In the genomic region with DNA sequence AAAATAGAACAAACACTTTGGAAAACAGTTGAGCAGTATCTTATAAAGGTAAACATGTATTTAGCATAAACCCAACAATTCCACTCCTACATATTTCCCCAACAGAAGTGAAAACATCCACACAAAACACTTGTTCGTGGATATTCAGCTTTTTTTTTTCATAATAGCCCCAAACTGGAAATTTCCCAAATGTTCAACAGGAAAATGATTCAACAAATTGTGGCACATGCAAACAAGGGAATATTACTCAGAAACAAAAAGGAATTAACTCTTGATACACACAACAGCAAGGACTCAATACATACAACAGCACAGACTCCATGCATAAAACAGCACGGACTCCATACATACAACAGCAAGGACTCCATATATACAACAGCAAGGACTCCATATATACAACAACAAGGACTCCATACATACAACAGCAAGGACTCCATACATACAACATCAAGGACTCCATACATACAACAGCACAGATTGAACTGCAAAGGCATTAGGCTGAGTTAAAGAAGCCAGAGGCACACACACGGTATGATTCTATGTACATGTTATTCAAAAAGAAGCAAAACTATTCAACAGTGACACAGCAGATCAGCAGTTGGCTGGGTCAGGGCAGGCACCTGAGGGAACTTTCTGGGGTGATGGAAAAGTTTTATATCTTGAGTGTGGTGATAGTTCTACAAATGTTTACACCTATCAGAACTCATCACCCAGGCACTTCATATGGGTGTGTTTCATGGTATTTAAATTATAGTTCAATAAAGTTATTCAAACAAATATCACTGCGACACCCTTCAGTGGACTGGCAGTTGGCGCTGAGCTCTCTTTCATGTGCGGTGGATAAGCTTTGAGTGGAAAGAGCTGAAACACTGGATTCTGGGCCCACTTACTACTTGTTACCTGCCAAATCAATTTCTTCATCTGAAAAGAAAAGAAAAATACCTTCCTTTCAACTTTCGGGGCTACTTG, we compare ENCODE assay signal across 16 cellular contexts. TPM values are rescaled to one million over a fixed set of nuclear protein-coding genes. Genes with fewer than 3 reads are reported as not detected.
A peak's percentile ranks its signal among the peaks of the same experiment; 100 is the strongest.
DNase-seq lines count a peak whose midpoint lies in the region; ATAC-seq and TF ChIP-seq lines count a peak whose summit lies in the region.
"Had no signal": no experiment of that assay in that cellular context is flagged by ENCODE, and none has a peak within 500 bp of the region (broad histone marks: within the 10 kb centered on the region; RNA-seq: fewer than 3 reads in every experiment).

No MANE protein-coding gene starts in this region.

- H3K27ac ChIP-seq in ascending aorta (peak overlapping the region; percentile 42 to 54), mesenchymal stem cell (ENCODE audit: low read length, poor library complexity, severe bottlenecking) (peak overlapping the region; percentile 97), upper lobe of left lung (peak overlapping the region in 3 of 4 donors; percentile 18 to 81 (median 75))
- H3K27ac ChIP-seq: neutrophil had no signal

- peaks cover 26% of the 10 kb centered on the region for H3K36me3 Mint-ChIP-seq in activated naive CD8-positive, alpha-beta T cell
- peaks cover 81% of the 10 kb centered on the region for H3K36me3 Mint-ChIP-seq in activated naive CD8-positive, alpha-beta T cell treated with anti-CD3 and anti-CD28 coated beads for 36 hours

- WGBS in mesenchymal stem cell = 92% methylated on average over 6 of the region's 7 CpGs
- WGBS in upper lobe of left lung, 2 donors = 68 to 76% methylated on average over 7 of the region's 7 CpGs

- H3K23ac ChIP-seq in mesenchymal stem cell (ENCODE audit: low read length in 2 of 2) = no peak overlapping the region

- H2BK15ac ChIP-seq in mesenchymal stem cell (ENCODE audit: low read depth, poor library complexity, severe bottlenecking) = no peak overlapping the region

- H2BK120ac ChIP-seq in mesenchymal stem cell (ENCODE audit: low read depth, low read length) = peak overlapping the region; percentile 57

- no peak for TF ChIP-seq POLR2A in upper lobe of left lung (IDR thresholded peaks at IDR 0.05)

- no peak overlapping the region for H3K4me3 Mint-ChIP-seq in activated naive CD8-positive, alpha-beta T cell
- no peak overlapping the region for H3K4me3 Mint-ChIP-seq in activated naive CD8-positive, alpha-beta T cell treated with anti-CD3 and anti-CD28 coated beads for 36 hours
- H3K4me3 Mint-ChIP-seq: activated CD4-positive, alpha-beta memory T cell treated with anti-CD3 and anti-CD28 coated beads for 36 hours; dendritic cell treated with granulocyte-macrophage colony-stimulating factor and Interleukin-4, amounts not matched to agents 40 ng/mL and 50 ng/mL, for 4 days had no signal

- H3K4me3 ChIP-seq in ascending aorta (no peak overlapping the region), mesenchymal stem cell (ENCODE audit: insufficient read depth in 1 of 2, low read depth in 1 of 2, low read length in 2 of 2) (no peak overlapping the region), upper lobe of left lung (no peak overlapping the region)

- no peaks in the 10 kb centered on the region for H3K27me3 Mint-ChIP-seq in activated naive CD8-positive, alpha-beta T cell
- H3K27me3 Mint-ChIP-seq in activated naive CD8-positive, alpha-beta T cell treated with anti-CD3 and anti-CD28 coated beads for 36 hours = no peaks in the 10 kb centered on the region
- H3K27me3 Mint-ChIP-seq: activated CD4-positive, alpha-beta memory T cell treated with anti-CD3 and anti-CD28 coated beads for 36 hours; dendritic cell treated with granulocyte-macrophage colony-stimulating factor and Interleukin-4, amounts not matched to agents 40 ng/mL and 50 ng/mL, for 4 days had no signal

- no peaks in the 10 kb centered on the region for H3K27me3 ChIP-seq in ascending aorta
- H3K27me3 ChIP-seq in mesenchymal stem cell (ENCODE audit: control insufficient read depth in 1 of 2, insufficient read depth in 1 of 2, low read length in 2 of 2) = no peaks in the 10 kb centered on the region
- H3K27me3 ChIP-seq in upper lobe of left lung = no peaks in the 10 kb centered on the region
- H3K27me3 ChIP-seq: neutrophil had no signal

- H3K9ac ChIP-seq in mesenchymal stem cell (ENCODE audit: low read length) = peak overlapping the region; percentile 31

- H2BK12ac ChIP-seq in mesenchymal stem cell (ENCODE audit: low read length in 2 of 2) = peak overlapping the region; percentile 67 to 84

- H3K18ac ChIP-seq in mesenchymal stem cell (ENCODE audit: low read depth in 1 of 2, low read length in 2 of 2) = peak overlapping the region; percentile 74 to 85

- peak overlapping the region; percentile 18 for H3K27ac Mint-ChIP-seq in activated naive CD8-positive, alpha-beta T cell
- no peak overlapping the region for H3K27ac Mint-ChIP-seq in activated naive CD8-positive, alpha-beta T cell treated with anti-CD3 and anti-CD28 coated beads for 36 hours
- H3K27ac Mint-ChIP-seq: dendritic cell treated with granulocyte-macrophage colony-stimulating factor and Interleukin-4, amounts not matched to agents 40 ng/mL and 50 ng/mL, for 4 days had no signal

- no peak overlapping the region for H4K91ac ChIP-seq in mesenchymal stem cell (ENCODE audit: low read length)

- H3K4me1 Mint-ChIP-seq in activated naive CD8-positive, alpha-beta T cell (ENCODE audit: low read depth) = peaks cover 58% of the 10 kb centered on the region
- peaks cover 52% of the 10 kb centered on the region for H3K4me1 Mint-ChIP-seq in activated naive CD8-positive, alpha-beta T cell treated with anti-CD3 and anti-CD28 coated beads for 36 hours

- H2BK5ac ChIP-seq in mesenchymal stem cell (ENCODE audit: low read depth, low read length, poor library complexity, severe bottlenecking) = peak overlapping the region; percentile 76

- peak overlapping the region; percentile 24 to 54 for H3K4ac ChIP-seq in mesenchymal stem cell (ENCODE audit: low read depth in 1 of 2, low read length in 2 of 2)

- no peak overlapping the region for H3K4me2 ChIP-seq in mesenchymal stem cell (ENCODE audit: low read length, poor library complexity, severe bottlenecking)

- no peak for DNase-seq in activated naive CD8-positive, alpha-beta T cell treated with anti-CD3 and anti-CD28 coated beads for 36 hours
- DNase-seq in ascending aorta (ENCODE audit: low spot score in 2 of 2) = no peak
- peak; percentile 21 for DNase-seq in mesenchymal stem cell
- DNase-seq in upper lobe of left lung = no peak
- no peak for DNase-seq in retina
- no peak for DNase-seq in hypothalamus (lab: John Stamatoyannopoulos, UW)
- DNase-seq: activated CD4-positive, alpha-beta memory T cell treated with anti-CD3 and anti-CD28 coated beads for 36 hours; DMS79 treated with DMSO at 0.1 percent for 48 hours; kidney; NCI-H1048; NCI-H2227 treated with DMSO at 0.1 percent for 48 hours; PC-3 had no signal

- no peak overlapping the region for H3K14ac ChIP-seq in mesenchymal stem cell (ENCODE audit: low read length in 2 of 2)

- H3K9me3 ChIP-seq in ascending aorta (no peaks in the 10 kb centered on the region), mesenchymal stem cell (ENCODE audit: control insufficient read depth, low read length) (no peaks in the 10 kb centered on the region), upper lobe of left lung (no peaks in the 10 kb centered on the region)
- H3K9me3 ChIP-seq: neutrophil had no signal

- TF ChIP-seq CTCF in ascending aorta (IDR thresholded peaks at IDR 0.05) (no peak), upper lobe of left lung (IDR thresholded peaks at IDR 0.05) (no peak)

- H3K36me3 ChIP-seq in ascending aorta (peaks cover 0 to 27% of the 10 kb centered on the region in 2 donors), mesenchymal stem cell (ENCODE audit: control insufficient read depth in 1 of 2, insufficient read depth in 2 of 2, low read depth in 1 of 2, low read length in 2 of 2) (peaks cover 16 to 35% of the 10 kb centered on the region in 2 experiments), upper lobe of left lung (no peaks in the 10 kb centered on the region)
- H3K36me3 ChIP-seq: neutrophil had no signal

- H4K8ac ChIP-seq in mesenchymal stem cell (ENCODE audit: low read length) = peak overlapping the region; percentile 45

- H3K9me3 Mint-ChIP-seq in activated naive CD8-positive, alpha-beta T cell (ENCODE audit: low read depth) = no peaks in the 10 kb centered on the region
- no peaks in the 10 kb centered on the region for H3K9me3 Mint-ChIP-seq in activated naive CD8-positive, alpha-beta T cell treated with anti-CD3 and anti-CD28 coated beads for 36 hours
- H3K9me3 Mint-ChIP-seq: activated CD4-positive, alpha-beta memory T cell treated with anti-CD3 and anti-CD28 coated beads for 36 hours; dendritic cell treated with granulocyte-macrophage colony-stimulating factor and Interleukin-4, amounts not matched to agents 40 ng/mL and 50 ng/mL, for 4 days had no signal

- H3K4me1 ChIP-seq in ascending aorta (peaks cover 9 to 38% of the 10 kb centered on the region in 2 donors), mesenchymal stem cell (ENCODE audit: control insufficient read depth, insufficient read depth, low read depth, low read length) (peaks cover 21% of the 10 kb centered on the region), upper lobe of left lung (peaks cover 46 to 70% (median 60%) of the 10 kb centered on the region in 4 donors)

- peaks cover 21% of the 10 kb centered on the region for H3K79me1 ChIP-seq in mesenchymal stem cell (replicated peaks; ENCODE audit: low read length, poor library complexity, severe bottlenecking)

- intact Hi-C loops in ascending aorta (cut with DNase I) = loop anchor here (5.0 kb wide), 1 partner anchor 78 kb away; no protein-coding TSS in a partner anchor

- ATAC-seq in upper lobe of left lung (ENCODE audit: low FRiP score in 2 of 2) (no peak), HG02588 (IDR thresholded peaks at IDR 0.05; ENCODE audit: unreplicated experiment) (no peak)
- ATAC-seq: PC-3 had no signal

- peak overlapping the region; percentile 89 for H2AK5ac ChIP-seq in mesenchymal stem cell (ENCODE audit: low read length, severe bottlenecking)

- TF ChIP-seq EP300 in upper lobe of left lung (IDR thresholded peaks at IDR 0.05) = no peak

- H2AFZ ChIP-seq in mesenchymal stem cell (ENCODE audit: low read depth, low read length) = no peak overlapping the region

RNA-seq across cellular contexts. Expression of gene RFTN1, which starts 28.2 kb away (rescaled TPM):
- total RNA-seq in activated naive CD8-positive, alpha-beta T cell treated with anti-CD3 and anti-CD28 coated beads for 36 hours = 10 to 100 TPM; 84.2 to 84.8 TPM
- total RNA-seq in ascending aorta = 72.6 TPM
- 256 TPM for polyA plus RNA-seq in mesenchymal stem cell (2013, experiment 1 of 2)
- polyA plus RNA-seq in mesenchymal stem cell (2013, experiment 2 of 2) = 261 TPM
- total RNA-seq in upper lobe of left lung = 100 to 1,000 TPM in 2 of 6 donors, 10 to 100 TPM in 4; 62.1 to 121 (median 76.1) TPM
